15 cellular contexts compared by ENCODE assay signal in genomic region chr13:70622785-70623184, GRCh38.
A peak's percentile ranks its signal among the peaks of the same experiment; 100 is the strongest.
DNase-seq lines count a peak whose midpoint lies in the region; ATAC-seq and TF ChIP-seq lines count a peak whose summit lies in the region.
"Had no signal": no experiment of that assay in that cellular context is flagged by ENCODE, and none has a peak within 500 bp of the region (broad histone marks: within the 10 kb centered on the region; RNA-seq: fewer than 3 reads in every experiment).

No MANE protein-coding gene starts in this region.

- H3K9me2 ChIP-seq in Loucy (replicated peaks; ENCODE audit: low read depth, low read length) = no peaks in the 10 kb centered on the region

- H3K79me2 ChIP-seq in Loucy (ENCODE audit: insufficient read depth, low read length) (no peaks in the 10 kb centered on the region), smooth muscle cell (ENCODE audit: low read depth) (no peaks in the 10 kb centered on the region)

- H3K4me2 ChIP-seq in Loucy (ENCODE audit: low read depth, low read length, poor library complexity, severe bottlenecking) (no peak overlapping the region), smooth muscle cell (no peak overlapping the region)

- H3K4me3 ChIP-seq in Loucy (ENCODE audit: low read length, poor library complexity, severe bottlenecking) (no peak overlapping the region), lower lobe of right lung (no peak overlapping the region), smooth muscle cell (no peak overlapping the region)
- H3K4me3 ChIP-seq: SK-N-MC had no signal

- ATAC-seq in lower lobe of right lung (peak; percentile 61 to 85), GM21717 (IDR thresholded peaks at IDR 0.05; ENCODE audit: unreplicated experiment) (no peak)

- intact Hi-C loops in lower lobe of right lung (cut with DNase I) = no loop called here

- H3K9me3 ChIP-seq in Loucy (ENCODE audit: insufficient read depth, low read depth, low read length) (no peaks in the 10 kb centered on the region), lower lobe of right lung (no peaks in the 10 kb centered on the region), smooth muscle cell (replicated peaks; ENCODE audit: low read depth) (no peaks in the 10 kb centered on the region)
- H3K9me3 ChIP-seq: BE2C had no signal

- TF ChIP-seq CTCF in Loucy (conservative IDR thresholded peaks at IDR 0.05; ENCODE audit: low read length) = no peak
- no peak for TF ChIP-seq CTCF in lower lobe of right lung (IDR thresholded peaks at IDR 0.05)
- no peak for TF ChIP-seq CTCF in smooth muscle cell (IDR thresholded peaks at IDR 0.05; ENCODE audit: borderline replicate concordance, insufficient read depth, poor library complexity, severe bottlenecking)

- no peaks in the 10 kb centered on the region for H3K27me3 ChIP-seq in Loucy (ENCODE audit: insufficient read depth, low read length, poor library complexity, severe bottlenecking)
- no peaks in the 10 kb centered on the region for H3K27me3 ChIP-seq in lower lobe of right lung (ENCODE audit: low read depth)
- no peaks in the 10 kb centered on the region for H3K27me3 ChIP-seq in smooth muscle cell (ENCODE audit: low read depth)
- H3K27me3 ChIP-seq: BE2C had no signal

- H3F3A ChIP-seq in Loucy (ENCODE audit: low read depth) (no peaks in the 10 kb centered on the region), smooth muscle cell (ENCODE audit: low read depth) (no peaks in the 10 kb centered on the region)

- no peak overlapping the region for H3K27ac ChIP-seq in lower lobe of right lung
- no peak overlapping the region for H3K27ac ChIP-seq in smooth muscle cell (ENCODE audit: low read depth)
- H3K27ac ChIP-seq: SK-N-MC had no signal

- WGBS in smooth muscle cell (ENCODE audit: low lambda C conversion rate) = 30% methylated on average over 5 of the region's 5 CpGs

- H3K9ac ChIP-seq in Loucy (ENCODE audit: low read depth, low read length, poor library complexity, severe bottlenecking) (no peak overlapping the region), smooth muscle cell (ENCODE audit: low read depth) (no peak overlapping the region)

- H3K4me1 ChIP-seq in Loucy (ENCODE audit: insufficient read depth, low read length, poor library complexity, severe bottlenecking) (peaks cover 3% of the 10 kb centered on the region), lower lobe of right lung (no peaks in the 10 kb centered on the region), smooth muscle cell (ENCODE audit: low read depth) (no peaks in the 10 kb centered on the region)
- H3K4me1 ChIP-seq: BE2C had no signal

- peak; percentile 17 for DNase-seq in DMS114 treated with DMSO at 0.1 percent for 48 hours (lab: John Stamatoyannopoulos, UW; ENCODE audit: unreplicated experiment)
- DNase-seq in lower lobe of right lung = no peak
- no peak for DNase-seq in smooth muscle cell (lab: John Stamatoyannopoulos, UW; ENCODE audit: unreplicated experiment)
- no peak for DNase-seq in activated CD8-positive, alpha-beta memory T cell treated with anti-CD3 and anti-CD28 coated beads, Interleukin-2, amount 50 U/mL, for 48 hours
- DNase-seq in SHP77 (lab: John Stamatoyannopoulos, UW) = no peak
- DNase-seq: BE2C, DMS153, MV-4-11, NCI-H187, NCI-H2107, NCI-H526 treated with DMSO at 0.1 percent for 48 hours, Right ventricle myocardium superior had no signal

- H4K20me1 ChIP-seq in Loucy (ENCODE audit: insufficient read depth, low read length, poor library complexity, severe bottlenecking) (no peaks in the 10 kb centered on the region), smooth muscle cell (ENCODE audit: low read depth) (no peaks in the 10 kb centered on the region)

- H2AFZ ChIP-seq in Loucy (ENCODE audit: low read length) (peak overlapping the region; percentile 68; the same call in 1 of the 2 replicates), smooth muscle cell (ENCODE audit: low read depth) (peak overlapping the region; percentile 84)

- H3K36me3 ChIP-seq in Loucy (ENCODE audit: insufficient read depth, low read length) (no peaks in the 10 kb centered on the region), lower lobe of right lung (no peaks in the 10 kb centered on the region), smooth muscle cell (ENCODE audit: low read depth) (no peaks in the 10 kb centered on the region)
- H3K36me3 ChIP-seq: BE2C had no signal
